16 cellular contexts compared by ENCODE assay signal in genomic region chr3:100661294-100661693, GRCh38. TPM values are rescaled to one million over a fixed set of nuclear protein-coding genes. Genes with fewer than 3 reads are reported as not detected.
"Had no signal": no experiment of that assay in that cellular context is flagged by ENCODE, and none has a peak within 500 bp of the region (broad histone marks: within the 10 kb centered on the region; RNA-seq: fewer than 3 reads in every experiment).

No MANE protein-coding gene starts in this region.

RNA-seq across cellular contexts. Expression of gene ADGRG7, which starts 51.9 kb away (rescaled TPM):
- total RNA-seq: chondrocyte, dermis microvascular lymphatic vessel endothelial cell, esophagus mucosa, esophagus squamous epithelium, fibroblast of lung, glomerular endothelial cell, kidney epithelial cell, left cardiac atrium, left lung, left ventricle myocardium superior, lower leg skin, lower lobe of right lung, lung microvascular endothelial cell, mesenteric fat pad, mononuclear cell had no signal
- polyA plus RNA-seq: fibroblast of lung, heart right ventricle had no signal
